ENCODE assay signal across 8 cellular contexts in the genomic region with DNA sequence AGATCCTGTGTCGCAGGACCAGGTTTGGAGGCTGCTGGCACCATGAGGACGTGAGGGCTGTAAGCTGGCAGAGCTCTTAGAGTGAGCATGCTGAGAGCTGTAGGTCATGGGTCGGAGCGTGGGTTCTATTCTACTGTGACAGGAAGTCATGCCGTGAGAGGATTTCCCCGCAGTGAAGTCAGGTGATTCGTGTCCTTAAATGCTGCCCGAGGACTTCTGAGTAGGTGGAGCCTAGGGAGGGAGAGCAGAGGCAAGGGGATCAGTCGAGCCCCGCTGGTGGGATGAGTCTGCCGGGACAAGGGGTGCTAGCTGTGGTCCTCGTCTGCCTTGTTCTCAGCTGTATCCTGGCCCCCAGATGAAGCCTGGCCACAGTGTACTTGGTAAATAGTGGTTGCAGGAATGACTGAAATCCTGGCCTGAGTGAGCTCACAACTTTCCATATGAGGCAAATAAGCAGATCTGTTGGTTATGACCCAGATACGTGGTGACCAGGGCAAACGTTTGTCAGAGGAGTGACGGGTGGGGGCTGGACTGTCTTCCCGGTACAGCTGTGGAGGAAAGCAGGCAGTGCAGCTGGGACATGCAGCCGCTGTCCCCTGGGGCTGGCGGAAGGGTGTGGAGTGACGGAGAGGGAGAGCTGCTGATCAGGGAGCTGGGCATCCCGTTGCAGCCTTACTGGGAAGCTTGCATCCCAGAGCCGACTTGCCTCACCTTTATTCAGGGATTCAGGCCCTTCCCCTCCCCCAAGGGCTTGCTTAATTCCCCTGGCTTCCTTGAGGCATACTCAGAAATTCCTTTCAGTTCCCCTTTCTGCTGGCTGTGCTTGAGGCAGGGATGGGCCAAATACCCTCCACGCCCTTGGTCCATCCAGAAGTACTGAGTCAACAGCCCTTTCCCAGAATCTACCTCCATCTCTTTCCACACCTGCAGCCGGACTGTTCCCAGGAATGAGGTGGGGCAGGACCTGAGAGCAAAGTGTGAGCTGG.
DNase-seq lines count a peak whose midpoint lies in the region; ATAC-seq and TF ChIP-seq lines count a peak whose summit lies in the region.

No MANE protein-coding gene starts in this region.

- peaks cover 1 to 2% (median 2%) of the 10 kb centered on the region in 3 donors for H3K27me3 Mint-ChIP-seq in CD14-positive monocyte (ENCODE audit: low read depth in 3 of 3)
- peaks cover 21% of the 10 kb centered on the region for H3K27me3 Mint-ChIP-seq in endodermal cell (ENCODE audit: insufficient read depth)
- H3K27me3 Mint-ChIP-seq in naive thymus-derived CD8-positive, alpha-beta T cell = no peaks in the 10 kb centered on the region

- H3K4me1 ChIP-seq in endodermal cell (ENCODE audit: control insufficient read depth, insufficient read depth, low read length) (no peaks in the 10 kb centered on the region), thoracic aorta (ENCODE audit: control insufficient read depth in 1 of 2, low read depth in 2 of 2) (peaks cover 3 to 16% of the 10 kb centered on the region in 2 donors), vagina (peaks cover 14% of the 10 kb centered on the region)

- peaks cover 0 to under 1% (median 0%) of the 10 kb centered on the region in 7 donors for H3K9me3 Mint-ChIP-seq in CD14-positive monocyte
- no peaks in the 10 kb centered on the region for H3K9me3 Mint-ChIP-seq in endodermal cell
- H3K9me3 Mint-ChIP-seq in naive thymus-derived CD8-positive, alpha-beta T cell = no peaks in the 10 kb centered on the region

- H3K4me3 ChIP-seq in endodermal cell (ENCODE audit: low read length) = no peak overlapping the region
- peak overlapping the region; percentile 51 for H3K4me3 ChIP-seq in thoracic aorta
- H3K4me3 ChIP-seq in vagina = no peak overlapping the region

- intact Hi-C loops in CD14-positive monocyte (cut with micrococcal nuclease) (loop anchor here (5.0 kb wide), 2 partner anchors 35 to 45 kb away; no protein-coding TSS in a partner anchor), vagina (cut with DNase I) (loop anchor here (2.0 kb wide), 1 partner anchor 30 kb away; no protein-coding TSS in a partner anchor)

- H3K36me3 ChIP-seq in endodermal cell (ENCODE audit: control insufficient read depth, insufficient read depth, low read length) = no peaks in the 10 kb centered on the region
- H3K36me3 ChIP-seq in thoracic aorta = no peaks in the 10 kb centered on the region
- H3K36me3 ChIP-seq in vagina = no peaks in the 10 kb centered on the region

- H3K36me3 Mint-ChIP-seq in CD14-positive monocyte (no peaks in the 10 kb centered on the region), endodermal cell (ENCODE audit: low read depth) (no peaks in the 10 kb centered on the region)
- H3K36me3 Mint-ChIP-seq in naive thymus-derived CD8-positive, alpha-beta T cell = no peaks in the 10 kb centered on the region

- no peaks in the 10 kb centered on the region for H3K27me3 ChIP-seq in endodermal cell (ENCODE audit: control insufficient read depth, insufficient read depth, low read length, poor library complexity, severe bottlenecking)
- H3K27me3 ChIP-seq in thoracic aorta (replicated peaks; ENCODE audit: insufficient read depth) = no peaks in the 10 kb centered on the region
- H3K27me3 ChIP-seq in vagina = no peaks in the 10 kb centered on the region

- peak overlapping the region; percentile 40 to 72 for H3K4me3 Mint-ChIP-seq in CD14-positive monocyte
- no peak overlapping the region for H3K4me3 Mint-ChIP-seq in endodermal cell
- H3K4me3 Mint-ChIP-seq in naive thymus-derived CD8-positive, alpha-beta T cell = peak overlapping the region; percentile 23 to 77 (median 68)

- H3K27ac ChIP-seq in endodermal cell (ENCODE audit: low read depth, low read length) = no peak overlapping the region
- H3K27ac ChIP-seq in thoracic aorta = no peak overlapping the region
- H3K27ac ChIP-seq in vagina = no peak overlapping the region

- TF ChIP-seq CTCF in CD14-positive monocyte (IDR thresholded peaks at IDR 0.05) (no peak), endodermal cell (conservative IDR thresholded peaks at IDR 0.05) (no peak), thoracic aorta (IDR thresholded peaks at IDR 0.05) (no peak), vagina (IDR thresholded peaks at IDR 0.05) (no peak)

- DNase-seq in CD14-positive monocyte (ENCODE audit: low spot score) (peak; percentile 81), endodermal cell (peak; percentile 78), thoracic aorta (ENCODE audit: low spot score) (no peak), vagina (ENCODE audit: extremely low spot score in 2 of 2) (no peak)
- DNase-seq in activated CD4-positive, alpha-beta T cell treated with anti-CD3 and anti-CD28 coated beads for 48 hours = peak; percentile 80
- peak in 7 of 10 donors; percentile 3 to 68 (median 28) for DNase-seq in naive thymus-derived CD8-positive, alpha-beta T cell

- H3K27ac Mint-ChIP-seq in CD14-positive monocyte (peak overlapping the region; percentile 93 to 98 (median 97)), endodermal cell (no peak overlapping the region)
- H3K27ac Mint-ChIP-seq in naive thymus-derived CD8-positive, alpha-beta T cell = peak overlapping the region in 8 of 10 donors; percentile 8 to 89 (median 70)

- no peak for TF ChIP-seq POLR2A in vagina (IDR thresholded peaks at IDR 0.05)

- POLR2A ChIA-PET in naive thymus-derived CD8-positive, alpha-beta T cell (lab: Charles Lee) = interaction anchor here (0.5 kb wide), 1 partner anchor 19 kb away, joined by 4 read pairs; no protein-coding TSS in a partner anchor

- ATAC-seq in GM19455 (IDR thresholded peaks at IDR 0.05; ENCODE audit: unreplicated experiment) (peak; percentile 75), HG03565 (IDR thresholded peaks at IDR 0.05; ENCODE audit: unreplicated experiment) (peak; percentile 59), thoracic aorta (ENCODE audit: insufficient number of reproducible peaks, low FRiP score, low read depth) (peak; percentile 54)
- peak; percentile 65 to 97 for ATAC-seq in naive thymus-derived CD8-positive, alpha-beta T cell

- no peak overlapping the region for H3K9ac ChIP-seq in endodermal cell (ENCODE audit: extremely low read depth, low read length, poor library complexity, severe bottlenecking)

- H3K4me1 Mint-ChIP-seq in CD14-positive monocyte (peaks cover 59% of the 10 kb centered on the region), endodermal cell (peaks cover 8% of the 10 kb centered on the region)
- H3K4me1 Mint-ChIP-seq in naive thymus-derived CD8-positive, alpha-beta T cell = peaks cover 11 to 28% (median 15%) of the 10 kb centered on the region in 4 donors

- 61 to 70% methylated on average over 13 to 23 of the region's 23 CpGs for WGBS in endodermal cell (ENCODE audit: insufficient coverage in 1 of 2, insufficient read length in 1 of 2), 2 experiments

- H3K9me3 ChIP-seq in endodermal cell (ENCODE audit: control insufficient read depth, low read length) (no peaks in the 10 kb centered on the region), thoracic aorta (no peaks in the 10 kb centered on the region), vagina (no peaks in the 10 kb centered on the region)

Comparison
In these comparisons a context has a peak if more than half of its experiments do, and no peak if none do; other contexts are left out.
1. DNase-seq: peak in CD14-positive monocyte (single experiment), activated CD4-positive, alpha-beta T cell treated with anti-CD3 and anti-CD28 coated beads for 48 hours (single experiment), endodermal cell (single experiment) and naive thymus-derived CD8-positive, alpha-beta T cell (7 of 10); none in thoracic aorta (single experiment) and vagina (0 of 2).
2. Peak in every context shown above with its lines, with median percentiles within 50 percentile points of each other: ATAC-seq.